In genomic region chr17:17780941-17781590, GRCh38 we compare ENCODE assay signal across 8 cellular contexts. TPM values are rescaled to one million over a fixed set of nuclear protein-coding genes. Genes with fewer than 3 reads are reported as not detected.
A peak's percentile ranks its signal among the peaks of the same experiment; 100 is the strongest.
DNase-seq lines count a peak whose midpoint lies in the region; ATAC-seq and TF ChIP-seq lines count a peak whose summit lies in the region.

No MANE protein-coding gene starts in this region.

- TF ChIP-seq CTCF in cardiac muscle cell (IDR thresholded peaks at IDR 0.05; ENCODE audit: low read depth, low read length): peak; percentile 51
- 0 out of 2 replicates have a peak, but pooled peaks have one; percentile 3 for TF ChIP-seq CTCF in WI38 (IDR thresholded peaks at IDR 0.05; ENCODE audit: low read depth, low read length)

- H3K27me3 ChIP-seq in cardiac muscle cell (no peaks in the 10 kb centered on the region), iPS-15b (ENCODE audit: control insufficient read depth, insufficient read depth, low read length) (peaks cover 34% of the 10 kb centered on the region), subcutaneous abdominal adipose tissue (ENCODE audit: control insufficient read depth in 5 of 5, insufficient read depth in 4 of 5, low read length in 5 of 5) (no peaks in the 10 kb centered on the region)

- DNase-seq in cardiac muscle cell (ENCODE audit: low read depth in 1 of 2, low spot score in 1 of 2): peak; percentile 82 to 87
- DNase-seq in left cardiac atrium: no peak
- no peak for DNase-seq in cerebellar nuclear complex (lab: John Stamatoyannopoulos, UW)
- no peak for DNase-seq in activated CD8-positive, alpha-beta memory T cell treated with anti-CD3 and anti-CD28 coated beads, Interleukin-2, amount 50 U/mL, for 4 hours

- intact Hi-C loops in left cardiac atrium (cut with DNase I): loop anchor here in 1 of 2 donors (10.0 kb wide), 1 partner anchor 96 kb away; the partner anchor contains the start of gene RAI1

- H3K4me3 ChIP-seq in cardiac muscle cell (peak overlapping the region; percentile 42), WI38 (ENCODE audit: low read depth, low read length) (no peak overlapping the region), iPS-15b (ENCODE audit: low read depth, low read length) (peak overlapping the region; percentile 59), subcutaneous abdominal adipose tissue (ENCODE audit: low read depth in 1 of 5, low read length in 5 of 5) (peak overlapping the region in 1 of 5 donors; percentile 53)

- H3K4me1 ChIP-seq in cardiac muscle cell (ENCODE audit: low read depth): peaks cover 55% of the 10 kb centered on the region
- H3K4me1 ChIP-seq in iPS-15b (ENCODE audit: control insufficient read depth, insufficient read depth, low read length): peaks cover 20% of the 10 kb centered on the region
- peaks cover 1 to 70% (median 61%) of the 10 kb centered on the region in 5 donors for H3K4me1 ChIP-seq in subcutaneous abdominal adipose tissue (ENCODE audit: control insufficient read depth in 5 of 5, insufficient read depth in 5 of 5, low read length in 5 of 5)

- H3K36me3 ChIP-seq in cardiac muscle cell: no peaks in the 10 kb centered on the region
- no peaks in the 10 kb centered on the region for H3K36me3 ChIP-seq in iPS-15b (ENCODE audit: control insufficient read depth, insufficient read depth, low read length)
- no peaks in the 10 kb centered on the region for H3K36me3 ChIP-seq in subcutaneous abdominal adipose tissue (ENCODE audit: control insufficient read depth in 5 of 5, insufficient read depth in 5 of 5, low read length in 5 of 5)

- no peak for ATAC-seq in left cardiac atrium
- ATAC-seq in HG02973 (IDR thresholded peaks at IDR 0.05; ENCODE audit: unreplicated experiment): no peak

- H3K27ac ChIP-seq in cardiac muscle cell: peak overlapping the region; percentile 96
- peak overlapping the region; percentile 13 for H3K27ac ChIP-seq in subcutaneous abdominal adipose tissue (ENCODE audit: low read depth, low read length)

- no peaks in the 10 kb centered on the region for H3K9me3 ChIP-seq in cardiac muscle cell (ENCODE audit: low read depth)
- no peaks in the 10 kb centered on the region for H3K9me3 ChIP-seq in iPS-15b (ENCODE audit: control insufficient read depth, insufficient read depth, low read length)
- no peaks in the 10 kb centered on the region for H3K9me3 ChIP-seq in subcutaneous abdominal adipose tissue (ENCODE audit: control insufficient read depth in 5 of 5, low read length in 5 of 5)

- H3K9ac ChIP-seq in iPS-15b (ENCODE audit: low read depth, low read length): no peak overlapping the region
- H3K9ac ChIP-seq in subcutaneous abdominal adipose tissue (ENCODE audit: low read length in 5 of 5): peak overlapping the region in 1 of 5 donors; percentile 39

RNA-seq across cellular contexts. Expression of gene SREBF1, which starts 55.7 kb away (rescaled TPM):
- 36.4 and 45.9 TPM in 2 replicates for total RNA-seq in cardiac muscle cell
- polyA plus RNA-seq in cardiac muscle cell: 28.5 and 38.9 TPM in 2 replicates
- 10 to 100 TPM; 28.7 to 56.9 TPM for total RNA-seq in left cardiac atrium

Comparison
In these comparisons a context has a peak if more than half of its experiments do, and no peak if none do; other contexts are left out.
1. DNase-seq: peak in cardiac muscle cell (2 of 2); none in left cardiac atrium (single experiment), cerebellar nuclear complex (0 of 2) and activated CD8-positive, alpha-beta memory T cell treated with anti-CD3 and anti-CD28 coated beads, Interleukin-2, amount 50 U/mL, for 4 hours (single experiment).